ENCODE assay signal across 8 cellular contexts in the genomic region with DNA sequence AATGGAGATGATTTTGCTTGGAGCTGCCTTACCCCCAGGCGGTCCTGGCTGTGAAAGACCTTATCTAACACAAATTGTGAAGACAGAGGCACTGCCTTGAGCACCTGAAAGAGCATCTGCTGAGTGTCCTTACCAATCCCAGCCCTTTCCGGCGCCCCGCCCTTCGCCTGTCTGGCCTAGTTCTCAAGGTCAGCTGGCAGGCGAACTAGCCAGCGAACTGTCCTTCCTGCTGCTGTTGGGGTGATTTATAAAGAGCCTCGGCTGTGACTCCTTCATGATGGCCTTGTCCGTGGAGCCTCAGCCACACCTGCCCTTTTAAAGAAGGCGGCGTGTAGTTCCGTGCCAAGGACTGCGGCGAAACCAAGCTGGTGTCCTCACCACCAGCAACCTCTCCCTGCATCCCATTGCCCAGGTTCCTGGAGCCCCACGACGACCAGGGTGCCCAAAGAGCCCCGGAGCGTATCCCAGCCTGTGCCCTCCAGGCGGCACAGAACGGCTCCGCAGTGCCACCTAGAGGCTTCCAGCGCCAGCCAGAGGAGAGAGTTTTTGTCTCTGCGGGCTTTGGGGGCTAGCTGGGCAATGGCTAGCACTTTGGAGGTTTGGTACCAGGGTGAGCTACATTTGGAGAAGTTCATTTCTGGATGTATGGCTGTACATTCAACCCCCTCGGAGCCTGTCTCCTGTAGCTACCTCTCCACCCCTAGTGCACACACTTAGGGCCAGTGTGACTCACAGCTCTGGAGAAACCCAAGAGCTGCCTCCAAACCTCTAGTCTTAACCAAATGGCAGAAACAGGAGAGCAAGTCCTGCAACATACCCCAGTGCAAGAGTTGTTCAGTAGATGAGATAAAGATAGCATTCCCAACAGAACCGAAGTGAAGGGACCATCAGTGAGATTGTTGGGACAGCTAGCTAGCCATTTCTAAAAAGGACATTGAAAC. TPM values are rescaled to one million over a fixed set of nuclear protein-coding genes. Genes with fewer than 3 reads are reported as not detected.
A peak's percentile ranks its signal among the peaks of the same experiment; 100 is the strongest.
DNase-seq lines count a peak whose midpoint lies in the region; ATAC-seq lines count a peak whose summit lies in the region.

No MANE protein-coding gene starts in this region.

- DNase-seq in Right ventricle myocardium inferior (ENCODE audit: missing footprints) (peak; percentile 48), cardiac septum (ENCODE audit: low spot score) (no peak), SK-MEL-5 (ENCODE audit: low read depth, low spot score) (peak; percentile 35)
- peak; percentile 58 for DNase-seq in activated naive CD8-positive, alpha-beta T cell treated with anti-CD3 and anti-CD28 coated beads, Interleukin-2, amount 10 ng/mL, durations not matched to agents 7 days and 5 days
- peak; percentile 33 for DNase-seq in stimulated activated CD4-positive, alpha-beta T cell treated with anti-CD3 and anti-CD28 coated beads, Interleukin-4, amount 100 ng/mL, for 24 hours

- H3K9me3 Mint-ChIP-seq in activated naive CD8-positive, alpha-beta T cell treated with anti-CD3 and anti-CD28 coated beads, Interleukin-2, amount 10 ng/mL, durations not matched to agents 7 days and 5 days, result no peaks in the 10 kb centered on the region

- in situ Hi-C loops in SK-MEL-5 (cut with HindIII; ENCODE audit: low pct_unique_long_range_greater_than_20kb, low sequenced_read_pairs), result no loop called here

- H3K4me1 ChIP-seq in iPS-18a (ENCODE audit: control insufficient read depth, low read depth, low read length), result peaks cover 3% of the 10 kb centered on the region

- peaks cover 12% of the 10 kb centered on the region for H3K9me3 ChIP-seq in iPS-18a (ENCODE audit: control insufficient read depth, low read depth, low read length)

- H3K4me3 Mint-ChIP-seq in activated naive CD8-positive, alpha-beta T cell treated with anti-CD3 and anti-CD28 coated beads, Interleukin-2, amount 10 ng/mL, durations not matched to agents 7 days and 5 days, result peak overlapping the region; percentile 28

- no peaks in the 10 kb centered on the region for H3K36me3 ChIP-seq in iPS-18a (ENCODE audit: control insufficient read depth, low read depth, low read length)

- ATAC-seq in Right ventricle myocardium inferior (peak; percentile 57), HG03066 (IDR thresholded peaks at IDR 0.05; ENCODE audit: low read depth, unreplicated experiment) (peak; percentile 71), GM18517 (IDR thresholded peaks at IDR 0.05; ENCODE audit: unreplicated experiment) (no peak)
- peak; percentile 75 for ATAC-seq in activated naive CD8-positive, alpha-beta T cell treated with anti-CD3 and anti-CD28 coated beads, Interleukin-2, amount 10 ng/mL, durations not matched to agents 7 days and 5 days (ENCODE audit: low read depth)

- no peak overlapping the region for H3K27ac ChIP-seq in iPS-18a (ENCODE audit: low read length)

- no peak overlapping the region for H3K9ac ChIP-seq in iPS-18a (ENCODE audit: low read length)

- H3K27ac Mint-ChIP-seq in activated naive CD8-positive, alpha-beta T cell treated with anti-CD3 and anti-CD28 coated beads, Interleukin-2, amount 10 ng/mL, durations not matched to agents 7 days and 5 days, result no peak overlapping the region

- POLR2A ChIA-PET in activated naive CD8-positive, alpha-beta T cell treated with anti-CD3 and anti-CD28 coated beads, Interleukin-2, amount 10 ng/mL, durations not matched to agents 7 days and 5 days (lab: Charles Lee), result no interaction called here

- H3K27me3 Mint-ChIP-seq in activated naive CD8-positive, alpha-beta T cell treated with anti-CD3 and anti-CD28 coated beads, Interleukin-2, amount 10 ng/mL, durations not matched to agents 7 days and 5 days, result peaks cover 18% of the 10 kb centered on the region

- H3K4me1 Mint-ChIP-seq in activated naive CD8-positive, alpha-beta T cell treated with anti-CD3 and anti-CD28 coated beads, Interleukin-2, amount 10 ng/mL, durations not matched to agents 7 days and 5 days, result no peaks in the 10 kb centered on the region

- H3K27me3 ChIP-seq in iPS-18a (ENCODE audit: control insufficient read depth, insufficient read depth, low read length), result peaks cover 7% of the 10 kb centered on the region

- H3K4me3 ChIP-seq in iPS-18a (ENCODE audit: low read length), result peak overlapping the region; percentile 11

- intact Hi-C loops in Right ventricle myocardium inferior (cut with DNase I), result loop anchor here (5.0 kb wide), 1 partner anchor 208 kb away; no protein-coding TSS in a partner anchor
- intact Hi-C loops in cardiac septum (cut with DNase I), result loop anchor here (10.0 kb wide), 1 partner anchor 205 kb away; no protein-coding TSS in a partner anchor

- no peaks in the 10 kb centered on the region for H3K36me3 Mint-ChIP-seq in activated naive CD8-positive, alpha-beta T cell treated with anti-CD3 and anti-CD28 coated beads, Interleukin-2, amount 10 ng/mL, durations not matched to agents 7 days and 5 days

RNA-seq across cellular contexts. Expression of a gene that starts 36.8 kb away (rescaled TPM):
- total RNA-seq in Right ventricle myocardium inferior (27.2 TPM), cardiac septum (27.3 TPM)
- total RNA-seq in SK-MEL-5 (2014; rRNA removed; shearing (Covaris generic)), result 89.7 and 95.4 TPM in 2 replicates
- polyA plus RNA-seq in SK-MEL-5 (2015; cell fraction: cytosol; rRNA removed), result 60.6 and 81.5 TPM in 2 replicates
- 25.2 and 27.9 TPM in 2 replicates for polyA plus RNA-seq in SK-MEL-5 (2015; cell fraction: nucleus; rRNA removed)
- total RNA-seq in activated naive CD8-positive, alpha-beta T cell treated with anti-CD3 and anti-CD28 coated beads, Interleukin-2, amount 10 ng/mL, durations not matched to agents 7 days and 5 days, result 10 to 100 TPM; 39.1 to 43.7 TPM
